Comparison of ENCODE assay signal across 16 cellular contexts in the genomic region with DNA sequence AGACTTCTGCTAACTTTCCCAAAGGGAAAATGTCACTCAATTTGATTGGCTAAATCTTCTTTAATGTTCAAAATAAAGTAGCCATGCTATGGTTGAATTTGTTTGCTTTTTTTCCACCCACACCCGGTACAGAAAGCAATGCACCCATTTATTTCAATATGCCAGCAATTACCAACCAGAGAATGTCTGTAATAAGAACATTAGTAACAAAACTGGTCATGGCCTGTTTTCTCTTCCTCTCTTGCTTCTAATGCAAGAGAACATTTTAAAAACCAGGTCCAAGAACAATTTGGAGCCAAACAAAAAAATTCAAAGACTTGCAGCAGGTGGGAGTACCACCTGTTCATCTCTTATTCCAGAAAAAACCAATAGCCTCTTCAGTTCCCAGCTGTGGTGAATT.
DNase-seq lines count a peak whose midpoint lies in the region; ATAC-seq, FAIRE-seq and TF ChIP-seq lines count a peak whose summit lies in the region.
"Had no signal": no experiment of that assay in that cellular context is flagged by ENCODE, and none has a peak within 500 bp of the region (broad histone marks: within the 10 kb centered on the region; RNA-seq: fewer than 3 reads in every experiment).

No MANE protein-coding gene starts in this region.

- H3K27me3 ChIP-seq in H7 (ENCODE audit: control insufficient read depth, insufficient read depth, low read length): no peaks in the 10 kb centered on the region
- H3K27me3 ChIP-seq: heart left ventricle had no signal

- DNase-seq in NCI-H1105 treated with DMSO at 0.1 percent for 48 hours (lab: John Stamatoyannopoulos, UW) (peak; percentile 93), ureter (ENCODE audit: low spot score) (no peak), H7 (no peak), frontal cortex (ENCODE audit: low spot score in 2 of 2) (no peak)
- DNase-seq in effector CD8-positive, alpha-beta T cell (lab: John Stamatoyannopoulos, UW): no peak
- DNase-seq: activated CD8-positive, alpha-beta memory T cell treated with anti-CD3 and anti-CD28 coated beads for 24 hours; heart left ventricle; naive thymus-derived CD4-positive, alpha-beta T cell; NCI-H1048; NCI-H524 treated with DMSO at 0.1 percent for 48 hours; right cardiac atrium had no signal

- H3K36me3 ChIP-seq in H7 (replicated peaks; ENCODE audit: control insufficient read depth, insufficient read depth, low read length): no peaks in the 10 kb centered on the region
- H3K36me3 ChIP-seq: heart left ventricle had no signal

- H3K4me3 ChIP-seq in H7 (ENCODE audit: insufficient read depth, low read depth, low read length): no peak overlapping the region
- H3K4me3 ChIP-seq: heart left ventricle had no signal

- no peak for FAIRE-seq in frontal cortex (lab: Jason Lieb, UNC)
- FAIRE-seq: H54 had no signal

- ATAC-seq in GM18505 (IDR thresholded peaks at IDR 0.05; ENCODE audit: unreplicated experiment): peak; percentile 31
- peak; percentile 46 for ATAC-seq in GM21390 (IDR thresholded peaks at IDR 0.05; ENCODE audit: unreplicated experiment)
- ATAC-seq in HG02938 (IDR thresholded peaks at IDR 0.05; ENCODE audit: unreplicated experiment): peak; percentile 16
- ATAC-seq: heart left ventricle; left lobe of liver; naive thymus-derived CD4-positive, alpha-beta T cell; right cardiac atrium had no signal

- no peak for TF ChIP-seq POLR2A in GM18505 (IDR thresholded peaks at IDR 0.05; ENCODE audit: borderline replicate concordance, extremely low read depth, insufficient read depth, insufficient read length)
